In the genomic region with DNA sequence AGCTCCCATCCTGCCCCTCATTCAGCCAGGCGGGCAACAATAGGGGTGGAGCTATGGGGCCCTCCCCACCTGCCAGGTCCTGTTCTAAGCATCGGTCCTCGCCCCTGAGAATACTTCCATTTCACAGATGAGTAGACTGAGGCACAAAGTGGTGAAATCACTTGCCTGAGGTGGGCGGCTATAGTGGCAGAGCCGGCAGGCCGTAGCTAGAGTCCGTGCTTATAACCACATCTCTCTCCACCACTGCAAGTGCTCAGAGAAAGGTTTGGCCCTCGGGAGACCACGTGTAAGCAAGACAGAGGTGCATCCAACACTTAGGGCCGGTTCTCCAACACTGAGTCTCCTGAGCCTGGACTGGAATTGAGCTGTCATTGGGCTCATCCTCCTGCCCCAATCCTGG, we compare ENCODE assay signal across 19 cellular contexts.
DNase-seq lines count a peak whose midpoint lies in the region; ATAC-seq, FAIRE-seq and TF ChIP-seq lines count a peak whose summit lies in the region.
"Had no signal": no experiment of that assay in that cellular context is flagged by ENCODE, and none has a peak within 500 bp of the region (broad histone marks: within the 10 kb centered on the region; RNA-seq: fewer than 3 reads in every experiment).

No MANE protein-coding gene starts in this region.

- intact Hi-C loops in left ventricle myocardium inferior (cut with micrococcal nuclease) (no loop called here), cardiac septum (cut with DNase I) (loop anchor here (10.0 kb wide), 1 partner anchor 142 kb away; no protein-coding TSS in a partner anchor), K562 (cut with micrococcal nuclease) (no loop called here), right cardiac atrium (cut with DNase I) (loop anchor here in 2 of 4 donors (10.0 kb wide), 2 partner anchors 142 to 148 kb away; a partner anchor contains a TSS)

- WGBS in K562 (ENCODE audit: insufficient coverage, low coverage, missing lambda C conversion rate): under 1% methylated on average over 10 of the region's 10 CpGs
- 89% methylated on average over 10 of the region's 10 CpGs for WGBS in right cardiac atrium
- 94 to 95% methylated on average over 5 to 10 of the region's 10 CpGs for WGBS in upper lobe of left lung, 2 donors

- H3K9me3 ChIP-seq in left ventricle myocardium inferior (replicated peaks): no peaks in the 10 kb centered on the region
- H3K9me3 ChIP-seq in K562 (replicated peaks; ENCODE audit: control insufficient read depth, insufficient read depth, low read depth, low read length): no peaks in the 10 kb centered on the region
- no peaks in the 10 kb centered on the region for H3K9me3 ChIP-seq in right cardiac atrium (ENCODE audit: control insufficient read depth, low read length)
- no peaks in the 10 kb centered on the region for H3K9me3 ChIP-seq in osteoblast (ENCODE audit: low read depth, low read length)
- H3K9me3 ChIP-seq in upper lobe of left lung: no peaks in the 10 kb centered on the region
- H3K9me3 ChIP-seq: BE2C, Caco-2 had no signal

- TF ChIP-seq EP300 in K562 (IDR thresholded peaks at IDR 0.05; ENCODE audit: low read length): no peak
- no peak for TF ChIP-seq EP300 in upper lobe of left lung (IDR thresholded peaks at IDR 0.05)

- no TSS peak for BruUV-seq in K562 (replicated peaks; lab: Mats Ljungman, UMichigan)

- H3K9me1 ChIP-seq in K562 (ENCODE audit: control insufficient read depth, insufficient read depth, low read length): no peaks in the 10 kb centered on the region

- in situ Hi-C loops in K562 (cut with MboI): no loop called here

- POLR2A ChIA-PET in K562 (lab: Yijun Ruan, JAX): no interaction called here

- H3K27ac ChIP-seq in left ventricle myocardium inferior (replicated peaks) (peak overlapping the region; percentile 70), K562 (ENCODE audit: extremely low read depth, low read depth, low read length) (no peak overlapping the region), right cardiac atrium (ENCODE audit: low read length) (peak overlapping the region; percentile 61), osteoblast (ENCODE audit: low read depth, low read length) (no peak overlapping the region), upper lobe of left lung (no peak overlapping the region)
- H3K27ac ChIP-seq: C4-2B had no signal

- TF ChIP-seq CTCF in left ventricle myocardium inferior (IDR thresholded peaks at IDR 0.05; ENCODE audit: borderline replicate concordance) (no peak), K562 (IDR thresholded peaks at IDR 0.05 in 2 of 3, conservative IDR thresholded peaks at IDR 0.05 in 1 of 3; ENCODE audit: insufficient read depth in 2 of 3, low read depth in 1 of 3, low read length in 3 of 3) (no peak), osteoblast (IDR thresholded peaks at IDR 0.05; ENCODE audit: extremely low read depth, low read depth, low read length) (no peak), upper lobe of left lung (IDR thresholded peaks at IDR 0.05) (no peak)

- FAIRE-seq in K562 (lab: Jason Lieb, UNC): peak; percentile 23
- FAIRE-seq: A204.1, D721Med, G401.6, GM12891, GM19239, H1 had no signal

- ATAC-seq in K562 (no peak), right cardiac atrium (no peak), upper lobe of left lung (ENCODE audit: low FRiP score in 2 of 2) (no peak)

- no peak overlapping the region for H3K4me3 ChIP-seq in left ventricle myocardium inferior
- H3K4me3 ChIP-seq in K562: no peak overlapping the region
- no peak overlapping the region for H3K4me3 ChIP-seq in right cardiac atrium (ENCODE audit: low read length)
- H3K4me3 ChIP-seq in osteoblast (ENCODE audit: insufficient read depth, low read length): no peak overlapping the region
- no peak overlapping the region for H3K4me3 ChIP-seq in upper lobe of left lung

- no peak for TF ChIP-seq RAD21 in K562 (CRISPR knock-in tag; conservative IDR thresholded peaks at IDR 0.05 in 1 of 2, IDR thresholded peaks at IDR 0.05 in 1 of 2)

- H2AFZ ChIP-seq in K562 (ENCODE audit: low read depth, low read length): no peak overlapping the region
- no peak overlapping the region for H2AFZ ChIP-seq in osteoblast (ENCODE audit: low read length)

- H3K4me2 ChIP-seq in K562 (ENCODE audit: insufficient read depth, low read length): no peak overlapping the region
- H3K4me2 ChIP-seq in osteoblast (ENCODE audit: insufficient read depth, low read length): no peak overlapping the region

- H3K4me1 ChIP-seq in left ventricle myocardium inferior (peaks cover 65% of the 10 kb centered on the region), K562 (replicated peaks in 1 of 2; ENCODE audit: control insufficient read depth in 2 of 2, insufficient read depth in 2 of 2, low read length in 2 of 2) (no peaks in the 10 kb centered on the region; a peak in 1 of 5 replicates), right cardiac atrium (ENCODE audit: control insufficient read depth, insufficient read depth, low read length) (peaks cover 5% of the 10 kb centered on the region), osteoblast (ENCODE audit: insufficient read depth, low read length) (no peaks in the 10 kb centered on the region), upper lobe of left lung (no peaks in the 10 kb centered on the region)
- H3K4me1 ChIP-seq: Caco-2 had no signal

- H4K20me1 ChIP-seq in K562 (replicated peaks; ENCODE audit: control insufficient read depth, insufficient read depth, low read length) (peaks cover 19% of the 10 kb centered on the region), osteoblast (ENCODE audit: insufficient read depth, low read length) (no peaks in the 10 kb centered on the region)

- H3K36me3 ChIP-seq in left ventricle myocardium inferior (no peaks in the 10 kb centered on the region), K562 (ENCODE audit: control insufficient read depth, insufficient read depth, low read length) (no peaks in the 10 kb centered on the region), osteoblast (ENCODE audit: insufficient read depth, low read length) (no peaks in the 10 kb centered on the region), upper lobe of left lung (no peaks in the 10 kb centered on the region)
- H3K36me3 ChIP-seq: BE2C had no signal

- DNase-seq in left ventricle myocardium inferior (no peak), cardiac septum (ENCODE audit: low spot score) (no peak), K562 (ENCODE audit: extremely low read depth in 1 of 4, low spot score in 3 of 4) (no peak), right cardiac atrium (no peak), osteoblast (ENCODE audit: insufficient read length, low spot score, missing footprints) (peak; percentile 19), middle frontal gyrus (ENCODE audit: extremely low spot score, low spot score) (no peak), upper lobe of left lung (no peak)
- DNase-seq: ACHN; Caco-2; CD4-positive, alpha-beta T cell; H9 had no signal

- no peak for TF ChIP-seq POLR2A in K562 (conservative IDR thresholded peaks at IDR 0.05)
- no peak for TF ChIP-seq POLR2A in upper lobe of left lung (IDR thresholded peaks at IDR 0.05)

- H3K9ac ChIP-seq in K562 (ENCODE audit: insufficient read depth in 1 of 2, low read depth in 2 of 2, low read length in 2 of 2): no peak overlapping the region

- H3K27me3 ChIP-seq in left ventricle myocardium inferior (ENCODE audit: low read depth) (no peaks in the 10 kb centered on the region), K562 (ENCODE audit: control insufficient read depth in 2 of 2, insufficient read depth in 2 of 2, low read length in 2 of 2) (peaks cover 35 to 92% of the 10 kb centered on the region in 2 experiments; a peak in 4 of 5 replicates), right cardiac atrium (ENCODE audit: control insufficient read depth, insufficient read depth) (no peaks in the 10 kb centered on the region), osteoblast (ENCODE audit: insufficient read depth, low read length) (peaks cover 5% of the 10 kb centered on the region), upper lobe of left lung (no peaks in the 10 kb centered on the region)
- H3K27me3 ChIP-seq: BE2C had no signal

- H3K79me2 ChIP-seq in K562 (ENCODE audit: control insufficient read depth, insufficient read depth, low read length) (no peaks in the 10 kb centered on the region), osteoblast (ENCODE audit: insufficient read depth, low read length) (no peaks in the 10 kb centered on the region)

- CTCF ChIA-PET in K562 (lab: Yijun Ruan, JAX; ENCODE audit: low intra/inter-chr PET ratio): no interaction called here

TF ChIP-seq in K562, 482 proteins besides CTCF, POLR2A, EP300 and RAD21:
- TF ChIP-seq RBM25 (IDR thresholded peaks at IDR 0.05; ENCODE audit: low read depth, low read length, severe bottlenecking): peak; percentile 58
- TF ChIP-seq NR4A1 (CRISPR knock-in tag; IDR thresholded peaks at IDR 0.05): no peak
- no peak for TF ChIP-seq NR4A1 (tag; IDR thresholded peaks at IDR 0.05)
- TF ChIP-seq, protein P1, sequence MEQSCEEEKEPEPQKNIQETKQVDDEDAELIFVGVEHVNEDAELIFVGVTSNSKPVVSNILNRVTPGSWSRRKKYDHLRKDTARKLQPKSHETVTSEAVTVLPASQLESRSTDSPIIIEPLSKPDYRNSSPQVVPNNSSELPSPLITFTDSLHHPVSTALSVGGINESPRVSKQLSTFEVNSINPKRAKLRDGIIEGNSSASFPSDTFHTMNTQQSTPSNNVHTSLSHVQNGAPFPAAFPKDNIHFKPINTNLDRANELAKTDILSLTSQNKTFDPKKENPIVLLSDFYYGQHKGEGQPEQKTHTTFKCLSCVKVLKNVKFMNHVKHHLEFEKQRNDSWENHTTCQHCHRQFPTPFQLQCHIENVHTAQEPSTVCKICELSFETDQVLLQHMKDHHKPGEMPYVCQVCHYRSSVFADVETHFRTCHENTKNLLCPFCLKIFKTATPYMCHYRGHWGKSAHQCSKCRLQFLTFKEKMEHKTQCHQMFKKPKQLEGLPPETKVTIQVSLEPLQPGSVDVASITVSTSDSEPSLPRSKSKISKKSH (CRISPR knock-in tag; IDR thresholded peaks at IDR 0.05): no peak

Comparison
In these comparisons a context has a peak if more than half of its experiments do, and no peak if none do; other contexts are left out.
1. H3K27ac ChIP-seq: peak in left ventricle myocardium inferior (single experiment) and right cardiac atrium (single experiment); none in K562 (single experiment), osteoblast (single experiment) and upper lobe of left lung (0 of 4).